ENCODE assay signal across 18 cellular contexts in genomic region chr9:38405841-38406240, GRCh38. TPM values are rescaled to one million over a fixed set of nuclear protein-coding genes. Genes with fewer than 3 reads are reported as not detected.
DNase-seq lines count a peak whose midpoint lies in the region; ATAC-seq and TF ChIP-seq lines count a peak whose summit lies in the region.
"Had no signal": no experiment of that assay in that cellular context is flagged by ENCODE, and none has a peak within 500 bp of the region (broad histone marks: within the 10 kb centered on the region; RNA-seq: fewer than 3 reads in every experiment).

No MANE protein-coding gene starts in this region.

- H3K27ac Mint-ChIP-seq in progenitor cell of endocrine pancreas: no peak overlapping the region
- no peak overlapping the region for H3K27ac Mint-ChIP-seq in activated T-helper 17 cell treated with anti-CD3 and anti-CD28 coated beads, Interleukin-2, amount 50 U/mL, for 72 hours
- no peak overlapping the region for H3K27ac Mint-ChIP-seq in T-cell

- ATAC-seq in activated T-helper 17 cell treated with anti-CD3 and anti-CD28 coated beads, Interleukin-2, amount 50 U/mL, for 72 hours (replicated peaks): no peak
- no peak for ATAC-seq in T-cell (replicated peaks in 1 of 4)
- ATAC-seq: HCT116, Panc1 had no signal

- H3K27me3 ChIP-seq in adipocyte (replicated peaks; ENCODE audit: control insufficient read depth, insufficient read depth, low read length): peaks cover 40% of the 10 kb centered on the region

- peaks cover 18% of the 10 kb centered on the region for H3K4me1 ChIP-seq in adipocyte (ENCODE audit: control insufficient read depth, insufficient read depth, low read length)

- in situ Hi-C loops in GM13977 (cut with MboI; ENCODE audit: low pct_unique_long_range_greater_than_20kb, low sequenced_read_pairs, unreplicated experiment): no loop called here

- POLR2A ChIA-PET in T-cell (lab: Charles Lee): no interaction called here

- no peaks in the 10 kb centered on the region for H3K4me1 Mint-ChIP-seq in progenitor cell of endocrine pancreas (ENCODE audit: low read depth)
- no peaks in the 10 kb centered on the region for H3K4me1 Mint-ChIP-seq in activated T-helper 17 cell treated with anti-CD3 and anti-CD28 coated beads, Interleukin-2, amount 50 U/mL, for 72 hours
- H3K4me1 Mint-ChIP-seq in T-cell: no peaks in the 10 kb centered on the region

- CTCF ChIA-PET in T-cell (lab: Charles Lee): no interaction called here

- H3K4me3 Mint-ChIP-seq in progenitor cell of endocrine pancreas (ENCODE audit: low read depth): no peak overlapping the region
- no peak overlapping the region for H3K4me3 Mint-ChIP-seq in activated T-helper 17 cell treated with anti-CD3 and anti-CD28 coated beads, Interleukin-2, amount 50 U/mL, for 72 hours
- H3K4me3 Mint-ChIP-seq in T-cell: no peak overlapping the region

- no peaks in the 10 kb centered on the region for H3K9me3 ChIP-seq in adipocyte (ENCODE audit: control insufficient read depth, low read length)

- no peak overlapping the region for H3K4me3 ChIP-seq in adipocyte (ENCODE audit: low read length)

- DNase-seq in DMS 273 (lab: John Stamatoyannopoulos, UW; ENCODE audit: unreplicated experiment): peak; percentile 47
- DNase-seq in DMS 273 treated with DMSO at 0.1 percent for 48 hours (lab: John Stamatoyannopoulos, UW): no peak
- DNase-seq in adipocyte (ENCODE audit: low read depth): peak; percentile 16
- peak; percentile 62 for DNase-seq in kidney tubule cell (ENCODE audit: low spot score)
- DNase-seq in progenitor cell of endocrine pancreas (ENCODE audit: low spot score, unreplicated experiment): no peak
- no peak for DNase-seq in T-cell
- DNase-seq in GM13977 (ENCODE audit: low spot score): no peak
- DNase-seq: C1 segment of cervical spinal cord, DMS153, NCI-H1048, NCI-H146, NCI-H2081, NCI-H2227 treated with DMSO at 0.1 percent for 48 hours, NCI-H524 treated with DMSO at 0.1 percent for 48 hours had no signal

- TF ChIP-seq CTCF in progenitor cell of endocrine pancreas (IDR thresholded peaks at IDR 0.05; ENCODE audit: unreplicated experiment) (no peak), GM13977 (IDR thresholded peaks at IDR 0.05; ENCODE audit: extremely low read depth, insufficient read depth, missing control alignments) (no peak)

- H3K27me3 Mint-ChIP-seq in progenitor cell of endocrine pancreas (peaks cover 42% of the 10 kb centered on the region), T-cell (peaks cover 21 to 32% of the 10 kb centered on the region in 2 donors)
- H3K27me3 Mint-ChIP-seq in activated T-helper 17 cell treated with anti-CD3 and anti-CD28 coated beads, Interleukin-2, amount 50 U/mL, for 72 hours: peaks cover 24% of the 10 kb centered on the region

- no peaks in the 10 kb centered on the region for H3K36me3 ChIP-seq in adipocyte (ENCODE audit: control insufficient read depth, insufficient read depth, low read length, severe bottlenecking)

- H3K9ac ChIP-seq in adipocyte (ENCODE audit: low read length): no peak overlapping the region
- H3K9ac ChIP-seq: KMS-11 had no signal

- H3K9me3 Mint-ChIP-seq in progenitor cell of endocrine pancreas (ENCODE audit: low read depth) (no peaks in the 10 kb centered on the region), T-cell (no peaks in the 10 kb centered on the region)
- no peaks in the 10 kb centered on the region for H3K9me3 Mint-ChIP-seq in activated T-helper 17 cell treated with anti-CD3 and anti-CD28 coated beads, Interleukin-2, amount 50 U/mL, for 72 hours

- H3K36me3 Mint-ChIP-seq in progenitor cell of endocrine pancreas (ENCODE audit: insufficient read depth): no peaks in the 10 kb centered on the region
- no peaks in the 10 kb centered on the region for H3K36me3 Mint-ChIP-seq in activated T-helper 17 cell treated with anti-CD3 and anti-CD28 coated beads, Interleukin-2, amount 50 U/mL, for 72 hours (ENCODE audit: low read depth)
- no peaks in the 10 kb centered on the region for H3K36me3 Mint-ChIP-seq in T-cell

RNA-seq across cellular contexts. Expression of gene ALDH1B1, which starts 13.3 kb away (rescaled TPM):
- total RNA-seq in progenitor cell of endocrine pancreas (31.9 and 32.1 TPM in 2 replicates), T-cell (1 to 10 TPM; 2.0 to 8.2 (median 5.2) TPM)
- total RNA-seq in activated T-helper 17 cell treated with anti-CD3 and anti-CD28 coated beads, Interleukin-2, amount 50 U/mL, for 72 hours: 10 to 100 TPM; 15.6 to 29.1 TPM

RNA-seq across cellular contexts. Expression of gene IGFBPL1, which starts 18.4 kb away (rescaled TPM):
- total RNA-seq in progenitor cell of endocrine pancreas (4.7 and 5.1 TPM in 2 replicates), T-cell (not detected)
- total RNA-seq in activated T-helper 17 cell treated with anti-CD3 and anti-CD28 coated beads, Interleukin-2, amount 50 U/mL, for 72 hours: not detected

Comparison
In these comparisons a context has a peak if more than half of its experiments do, and no peak if none do; other contexts are left out.
1. DNase-seq: peak in DMS 273 (single experiment), adipocyte (single experiment) and kidney tubule cell (single experiment); none in DMS 273 treated with DMSO at 0.1 percent for 48 hours (single experiment), progenitor cell of endocrine pancreas (single experiment), T-cell (0 of 34) and GM13977 (single experiment).